Comparison of ENCODE assay signal across 12 cellular contexts in genomic region chr12:31517994-31518393, GRCh38.
DNase-seq lines count a peak whose midpoint lies in the region; ATAC-seq and TF ChIP-seq lines count a peak whose summit lies in the region.
"Had no signal": no experiment of that assay in that cellular context is flagged by ENCODE, and none has a peak within 500 bp of the region (broad histone marks: within the 10 kb centered on the region; RNA-seq: fewer than 3 reads in every experiment).

No MANE protein-coding gene starts in this region.

- DNase-seq in ELF-1 (ENCODE audit: low read depth, low spot score) (peak; percentile 12), LNCaP clone FGC (ENCODE audit: low read depth) (peak; percentile 11), cerebellar cortex (ENCODE audit: low spot score) (peak; percentile 39), mesothelial cell of epicardium (ENCODE audit: low spot score in 2 of 2, unreplicated experiment in 2 of 2) (no peak), NOMO-1 treated with dmso at 0.1 percent for 144 hours (lab: John Stamatoyannopoulos, UW; ENCODE audit: unreplicated experiment) (no peak)
- DNase-seq in activated effector memory CD4-positive, alpha-beta T cell treated with Interleukin-2 at 50 U/mL for 16 hours: no peak
- DNase-seq: activated T-cell treated with anti-CD3 and anti-CD28 coated beads for 4 hours, Caco-2 had no signal

- ATAC-seq in GM19463 (IDR thresholded peaks at IDR 0.05; ENCODE audit: unreplicated experiment) (no peak), HG02938 (IDR thresholded peaks at IDR 0.05; ENCODE audit: unreplicated experiment) (no peak)

- no peaks in the 10 kb centered on the region for H3K27me3 Mint-ChIP-seq in mesothelial cell of epicardium (ENCODE audit: low read depth)

- peak overlapping the region; percentile 86 for H3K27ac Mint-ChIP-seq in mesothelial cell of epicardium

- H3K9me3 Mint-ChIP-seq in mesothelial cell of epicardium: no peaks in the 10 kb centered on the region

- TF ChIP-seq CTCF in LNCaP clone FGC (IDR thresholded peaks at IDR 0.05; ENCODE audit: control insufficient read depth, extremely low read depth, insufficient read depth) (no peak), mesothelial cell of epicardium (IDR thresholded peaks at IDR 0.05; ENCODE audit: unreplicated experiment) (no peak)

- peaks cover 39% of the 10 kb centered on the region for H3K4me1 Mint-ChIP-seq in mesothelial cell of epicardium

- no peak overlapping the region for H3K4me3 Mint-ChIP-seq in mesothelial cell of epicardium

- no peaks in the 10 kb centered on the region for H3K36me3 Mint-ChIP-seq in mesothelial cell of epicardium

- H3K4me3 ChIP-seq in LNCaP clone FGC (ENCODE audit: low read depth, low read length): no peak overlapping the region
- H3K4me3 ChIP-seq: heart right ventricle, skin epidermis had no signal

Comparison
In these comparisons a context has a peak if more than half of its experiments do, and no peak if none do; other contexts are left out.
1. DNase-seq: peak in ELF-1 (single experiment), LNCaP clone FGC (single experiment) and cerebellar cortex (single experiment); none in mesothelial cell of epicardium (0 of 2), NOMO-1 treated with dmso at 0.1 percent for 144 hours (single experiment) and activated effector memory CD4-positive, alpha-beta T cell treated with Interleukin-2 at 50 U/mL for 16 hours (single experiment).